ENCODE assay signal across 12 cellular contexts in genomic region chr11:71433648-71434450, GRCh38. TPM values are rescaled to one million over a fixed set of nuclear protein-coding genes. Genes with fewer than 3 reads are reported as not detected.
DNase-seq lines count a peak whose midpoint lies in the region; ATAC-seq lines count a peak whose summit lies in the region.
"Had no signal": no experiment of that assay in that cellular context is flagged by ENCODE, and none has a peak within 500 bp of the region (broad histone marks: within the 10 kb centered on the region; RNA-seq: fewer than 3 reads in every experiment).

No MANE protein-coding gene starts in this region.

- H3K27me3 Mint-ChIP-seq in activated CD4-positive, alpha-beta T cell treated with anti-CD3 and anti-CD28 coated beads, Interleukin-2, amount 10 ng/mL, durations not matched to agents 24 days and 14 days = no peaks in the 10 kb centered on the region

- H3K27ac ChIP-seq in caudate nucleus (ENCODE audit: low read depth, low read length) (peak overlapping the region; percentile 93), substantia nigra (ENCODE audit: low read depth, low read length, poor library complexity, severe bottlenecking) (peak overlapping the region; percentile 98)
- H3K27ac ChIP-seq: pancreas had no signal

- DNase-seq in MV-4-11 (lab: John Stamatoyannopoulos, UW) (peak; percentile 73), caudate nucleus (lab: John Stamatoyannopoulos, UW) (peak in 2 of 61 donors; percentile 27 to 35), left colon (peak; percentile 56 to 80), substantia nigra (lab: John Stamatoyannopoulos, UW) (peak in 4 of 49 donors; percentile 15 to 64 (median 32)), NCI-H2171 (lab: John Stamatoyannopoulos, UW) (no peak)
- DNase-seq in activated CD4-positive, alpha-beta T cell treated with anti-CD3 and anti-CD28 coated beads, Interleukin-2, amount 10 ng/mL, durations not matched to agents 24 days and 14 days = no peak
- DNase-seq: MM.1S; NK-92 treated with Interleukin-12 subunit alpha and Interleukin-12 subunit beta, amount 100 ng/mL, for 24 hours; pancreas; T-helper 9 cell had no signal

- no peak overlapping the region for H3K4me3 Mint-ChIP-seq in activated CD4-positive, alpha-beta T cell treated with anti-CD3 and anti-CD28 coated beads, Interleukin-2, amount 10 ng/mL, durations not matched to agents 24 days and 14 days

- peaks cover 16% of the 10 kb centered on the region for H3K36me3 Mint-ChIP-seq in activated CD4-positive, alpha-beta T cell treated with anti-CD3 and anti-CD28 coated beads, Interleukin-2, amount 10 ng/mL, durations not matched to agents 24 days and 14 days (ENCODE audit: low read depth)

- intact Hi-C loops in left colon (cut with DNase I, micrococcal nuclease) = no loop called here
- intact Hi-C loops in activated CD4-positive, alpha-beta T cell treated with anti-CD3 and anti-CD28 coated beads, Interleukin-2, amount 10 ng/mL, durations not matched to agents 24 days and 14 days (cut with micrococcal nuclease) = no loop called here

- H3K27ac Mint-ChIP-seq in activated CD4-positive, alpha-beta T cell treated with anti-CD3 and anti-CD28 coated beads, Interleukin-2, amount 10 ng/mL, durations not matched to agents 24 days and 14 days = no peak overlapping the region

- no peaks in the 10 kb centered on the region for H3K9me3 Mint-ChIP-seq in activated CD4-positive, alpha-beta T cell treated with anti-CD3 and anti-CD28 coated beads, Interleukin-2, amount 10 ng/mL, durations not matched to agents 24 days and 14 days

- peak; percentile 89 for ATAC-seq in left colon
- no peak for ATAC-seq in GM21447 (IDR thresholded peaks at IDR 0.05; ENCODE audit: unreplicated experiment)
- no peak for ATAC-seq in HG02759 (IDR thresholded peaks at IDR 0.05; ENCODE audit: unreplicated experiment)

- peaks cover 3% of the 10 kb centered on the region for H3K4me1 Mint-ChIP-seq in activated CD4-positive, alpha-beta T cell treated with anti-CD3 and anti-CD28 coated beads, Interleukin-2, amount 10 ng/mL, durations not matched to agents 24 days and 14 days

RNA-seq across cellular contexts. Expression of gene DHCR7, which starts 14.3 kb away (rescaled TPM):
- 100 to 1,000 TPM in 1 of 2 donors, 10 to 100 TPM in 1; 56.5 to 126 TPM for total RNA-seq in left colon
- total RNA-seq in activated CD4-positive, alpha-beta T cell treated with anti-CD3 and anti-CD28 coated beads, Interleukin-2, amount 10 ng/mL, durations not matched to agents 24 days and 14 days = 112 and 116 TPM in 2 replicates

RNA-seq across cellular contexts. Expression of gene NADSYN1, which starts 19.2 kb away (rescaled TPM):
- total RNA-seq in left colon = 100 to 1,000 TPM; 140 to 165 TPM
- 101 and 109 TPM in 2 replicates for total RNA-seq in activated CD4-positive, alpha-beta T cell treated with anti-CD3 and anti-CD28 coated beads, Interleukin-2, amount 10 ng/mL, durations not matched to agents 24 days and 14 days

Comparison
In these comparisons a context has a peak if more than half of its experiments do, and no peak if none do; other contexts are left out.
1. DNase-seq: peak in MV-4-11 (single experiment) and left colon (2 of 2); none in activated CD4-positive, alpha-beta T cell treated with anti-CD3 and anti-CD28 coated beads, Interleukin-2, amount 10 ng/mL, durations not matched to agents 24 days and 14 days (single experiment) and NCI-H2171 (single experiment).